ENCODE assay signal across 22 cellular contexts in genomic region chr10:85557706-85558105, GRCh38.
A peak's percentile ranks its signal among the peaks of the same experiment; 100 is the strongest.
DNase-seq lines count a peak whose midpoint lies in the region; ATAC-seq and TF ChIP-seq lines count a peak whose summit lies in the region.
"Had no signal": no experiment of that assay in that cellular context is flagged by ENCODE, and none has a peak within 500 bp of the region (broad histone marks: within the 10 kb centered on the region; RNA-seq: fewer than 3 reads in every experiment).

No MANE protein-coding gene starts in this region.

- no peak overlapping the region for H3K4me3 ChIP-seq in RWPE2 (ENCODE audit: severe bottlenecking)
- no peak overlapping the region for H3K4me3 ChIP-seq in mesenchymal stem cell (ENCODE audit: insufficient read depth in 1 of 2, low read depth in 1 of 2, low read length in 2 of 2)
- H3K4me3 ChIP-seq: A549; BLaER1 treated with 17β-estradiol and CSF1 and Interleukin-3, amounts not matched to agents 10 nM and 100 nM; GM12878; GM23338; HAP-1 had no signal

- H3K18ac ChIP-seq in mesenchymal stem cell (ENCODE audit: low read depth in 1 of 2, low read length in 2 of 2), result peak overlapping the region in 1 of 2 experiments; percentile 45

- no peak overlapping the region for H2BK15ac ChIP-seq in mesenchymal stem cell (ENCODE audit: low read depth, poor library complexity, severe bottlenecking)

- no peak overlapping the region for H4K8ac ChIP-seq in mesenchymal stem cell (ENCODE audit: low read length)

- no peak overlapping the region for H3K14ac ChIP-seq in mesenchymal stem cell (ENCODE audit: low read length in 2 of 2)

- H3K79me1 ChIP-seq in mesenchymal stem cell (replicated peaks; ENCODE audit: low read length, poor library complexity, severe bottlenecking), result no peaks in the 10 kb centered on the region

- peak overlapping the region; percentile 13 for H2BK120ac ChIP-seq in mesenchymal stem cell (ENCODE audit: low read depth, low read length)

- H2BK12ac ChIP-seq in mesenchymal stem cell (ENCODE audit: low read length in 2 of 2), result peak overlapping the region in 1 of 2 experiments; percentile 89

- H4K91ac ChIP-seq in mesenchymal stem cell (ENCODE audit: low read length), result no peak overlapping the region

- no peak overlapping the region for H2AK5ac ChIP-seq in mesenchymal stem cell (ENCODE audit: low read length, severe bottlenecking)

- no peak overlapping the region for H2AFZ ChIP-seq in mesenchymal stem cell (ENCODE audit: low read depth, low read length)
- H2AFZ ChIP-seq: GM23338 had no signal

- no peak overlapping the region for H2BK5ac ChIP-seq in mesenchymal stem cell (ENCODE audit: low read depth, low read length, poor library complexity, severe bottlenecking)

- H3K4me2 ChIP-seq in mesenchymal stem cell (ENCODE audit: low read length, poor library complexity, severe bottlenecking), result no peak overlapping the region
- H3K4me2 ChIP-seq: A549, GM23338 had no signal

- DNase-seq in NOMO-1 treated with DMSO at 0.1 percent for 48 hours (lab: John Stamatoyannopoulos, UW; ENCODE audit: unreplicated experiment) (peak; percentile 38), NOMO-1 treated with dmso at 0.1 percent for 144 hours (lab: John Stamatoyannopoulos, UW; ENCODE audit: unreplicated experiment) (no peak), RWPE2 (ENCODE audit: low spot score) (no peak), epithelial cell of prostate (ENCODE audit: low read depth, low spot score) (no peak), mesenchymal stem cell (no peak), activated gamma-delta T cell (lab: John Stamatoyannopoulos, UW) (no peak), cerebellar cortex (ENCODE audit: low spot score) (no peak), SW480 (ENCODE audit: low spot score) (no peak)
- DNase-seq: 8988T; ACHN; BE2C; CD4-positive, alpha-beta T cell; CD8-positive, alpha-beta memory T cell; DMS 273 treated with DMSO at 0.1 percent for 48 hours; DMS79; EL; GDM1 had no signal

- H3K4me1 ChIP-seq in RWPE2 (ENCODE audit: insufficient read depth, poor library complexity, severe bottlenecking) (peaks cover 12% of the 10 kb centered on the region), mesenchymal stem cell (ENCODE audit: control insufficient read depth, insufficient read depth, low read depth, low read length) (no peaks in the 10 kb centered on the region)
- H3K4me1 ChIP-seq: BE2C, HAP-1 had no signal

- H3K4ac ChIP-seq in mesenchymal stem cell (ENCODE audit: low read depth in 1 of 2, low read length in 2 of 2), result no peak overlapping the region

- H3K27ac ChIP-seq in RWPE2 (ENCODE audit: poor library complexity, severe bottlenecking), result no peak overlapping the region
- H3K27ac ChIP-seq in epithelial cell of prostate, result peak overlapping the region; percentile 77
- H3K27ac ChIP-seq in mesenchymal stem cell (ENCODE audit: low read length, poor library complexity, severe bottlenecking), result no peak overlapping the region
- H3K27ac ChIP-seq: A549 had no signal

- 100% methylated on average over 1 of the region's 2 CpGs for WGBS in mesenchymal stem cell

- H3K36me3 ChIP-seq in RWPE2 (ENCODE audit: low read depth), result no peaks in the 10 kb centered on the region
- H3K36me3 ChIP-seq in mesenchymal stem cell (ENCODE audit: control insufficient read depth in 1 of 2, insufficient read depth in 2 of 2, low read depth in 1 of 2, low read length in 2 of 2), result no peaks in the 10 kb centered on the region
- H3K36me3 ChIP-seq: BE2C; BLaER1 treated with 17β-estradiol and CSF1 and Interleukin-3, amounts not matched to agents 10 nM and 100 nM; HAP-1 had no signal

- TF ChIP-seq CTCF in RWPE2 (IDR thresholded peaks at IDR 0.05; ENCODE audit: poor library complexity, severe bottlenecking), result no peak

- no peaks in the 10 kb centered on the region for H3K27me3 ChIP-seq in RWPE2 (ENCODE audit: insufficient read depth, poor library complexity, severe bottlenecking)
- H3K27me3 ChIP-seq in mesenchymal stem cell (ENCODE audit: control insufficient read depth in 1 of 2, insufficient read depth in 1 of 2, low read length in 2 of 2), result no peaks in the 10 kb centered on the region
- H3K27me3 ChIP-seq: BE2C; BLaER1 treated with 17β-estradiol and CSF1 and Interleukin-3, amounts not matched to agents 10 nM and 100 nM had no signal

- H3K9me3 ChIP-seq in RWPE2 (ENCODE audit: severe bottlenecking) (no peaks in the 10 kb centered on the region), mesenchymal stem cell (ENCODE audit: control insufficient read depth, low read length) (no peaks in the 10 kb centered on the region)
- H3K9me3 ChIP-seq: A549; BE2C; BLaER1 treated with 17β-estradiol and CSF1 and Interleukin-3, amounts not matched to agents 10 nM and 100 nM; HAP-1 had no signal

- H3K9ac ChIP-seq in mesenchymal stem cell (ENCODE audit: low read length), result no peak overlapping the region
- H3K9ac ChIP-seq: BLaER1 treated with 17β-estradiol and CSF1 and Interleukin-3, amounts not matched to agents 10 nM and 100 nM had no signal

- ATAC-seq in RWPE2 (ENCODE audit: low read depth), result peak; percentile 46; the same call in 2 of the 3 replicates
- ATAC-seq: GM12878, GM23338 had no signal

- no peak overlapping the region for H3K23ac ChIP-seq in mesenchymal stem cell (ENCODE audit: low read length in 2 of 2)
